8 cellular contexts compared by ENCODE assay signal in genomic region chr12:51424662-51425539, GRCh38. TPM values are rescaled to one million over a fixed set of nuclear protein-coding genes. Genes with fewer than 3 reads are reported as not detected.
DNase-seq lines count a peak whose midpoint lies in the region; ATAC-seq and TF ChIP-seq lines count a peak whose summit lies in the region.

Gene SLC4A8, plus strand, starts transcription at chr12:51424831. Its CDS starts 157 bp downstream, at chr12:51424988.

- no peaks in the 10 kb centered on the region for H3K36me3 Mint-ChIP-seq in CD8-positive, alpha-beta memory T cell

- H3K9me3 Mint-ChIP-seq in CD8-positive, alpha-beta memory T cell: no peaks in the 10 kb centered on the region

- CTCF ChIA-PET in CD8-positive, alpha-beta memory T cell (lab: Charles Lee): interaction anchor here (1.0 to 1.2 kb wide), 2 partner anchors 8 to 30 kb away, joined by 3 read pairs; no protein-coding TSS in a partner anchor

- peak; percentile 46 for TF ChIP-seq CTCF in epithelial cell of esophagus (IDR thresholded peaks at IDR 0.05; ENCODE audit: insufficient read depth, low read depth, low read length, missing control alignments)

- DNase-seq in CD8-positive, alpha-beta memory T cell: peak; percentile 53 to 82 (median 70)
- DNase-seq in HS-5 (ENCODE audit: low read depth): peak; percentile 45
- DNase-seq in NOMO-1 treated with dmso at 0.1 percent for 144 hours (lab: John Stamatoyannopoulos, UW; ENCODE audit: unreplicated experiment): peak; percentile 55
- DNase-seq in activated T-cell treated with anti-CD3 and anti-CD28 coated beads for 1 hour (ENCODE audit: low read depth): peak; percentile 52
- DNase-seq in epithelial cell of esophagus (ENCODE audit: low read depth): peak; percentile 60
- peak; percentile 45 to 51 for DNase-seq in stimulated activated CD8-positive, alpha-beta memory T cell treated with anti-CD3 and anti-CD28 coated beads, Interleukin-2, amount 100 ng/mL, for 1 hour (ENCODE audit: low read depth in 2 of 2)

- POLR2A ChIA-PET in CD8-positive, alpha-beta memory T cell (lab: Charles Lee): interaction anchor here (0.6 kb wide), 1 partner anchor 109 kb away, joined by 4 read pairs; no protein-coding TSS in a partner anchor

- H3K4me3 ChIP-seq in CD8-positive, alpha-beta memory T cell (ENCODE audit: low read length): peak within 1 kb of the TSS; percentile 34
- H3K4me3 ChIP-seq in epithelial cell of esophagus (ENCODE audit: low read length) (peak within 1 kb of the TSS; percentile 29), mononuclear cell (ENCODE audit: low read length) (peak within 1 kb of the TSS; percentile 51)

- H3K27me3 ChIP-seq in CD8-positive, alpha-beta memory T cell (ENCODE audit: insufficient read depth, low read length, poor library complexity, severe bottlenecking): no peaks in the 10 kb centered on the region
- no peaks in the 10 kb centered on the region for H3K27me3 ChIP-seq in mononuclear cell (ENCODE audit: insufficient read depth, low read length)

- no peak within 1 kb of the TSS for H3K27ac ChIP-seq in CD8-positive, alpha-beta memory T cell (ENCODE audit: low read depth, low read length)

- H3K36me3 ChIP-seq in CD8-positive, alpha-beta memory T cell (ENCODE audit: insufficient read depth, low read length): no peaks in the 10 kb centered on the region

- H3K9me3 ChIP-seq in CD8-positive, alpha-beta memory T cell (ENCODE audit: low read length): no peaks in the 10 kb centered on the region
- H3K9me3 ChIP-seq in mononuclear cell (ENCODE audit: low read depth, low read length): no peaks in the 10 kb centered on the region

- H3K4me1 Mint-ChIP-seq in CD8-positive, alpha-beta memory T cell: peaks cover 8 to 15% (median 10%) of the 10 kb centered on the region in 3 donors

- H3K27ac Mint-ChIP-seq in CD8-positive, alpha-beta memory T cell: peak within 1 kb of the TSS; percentile 16 to 89 (median 74)

- H3K27me3 Mint-ChIP-seq in CD8-positive, alpha-beta memory T cell: no peaks in the 10 kb centered on the region

- H3K4me3 Mint-ChIP-seq in CD8-positive, alpha-beta memory T cell: peak within 1 kb of the TSS; percentile 74 to 89 (median 86)

- peak; percentile 80 for ATAC-seq in GM19468 (IDR thresholded peaks at IDR 0.05; ENCODE audit: extremely low read depth, unreplicated experiment)

- peaks cover 6% of the 10 kb centered on the region for H3K4me1 ChIP-seq in CD8-positive, alpha-beta memory T cell (ENCODE audit: insufficient read depth, low read length)
- peaks cover 16% of the 10 kb centered on the region for H3K4me1 ChIP-seq in mononuclear cell (ENCODE audit: insufficient read depth, low read length)

RNA-seq across cellular contexts. Expression of gene SLC4A8, which starts in this region (rescaled TPM):
- 1 to 10 TPM; 2.0 to 2.2 TPM for total RNA-seq in CD8-positive, alpha-beta memory T cell
- polyA plus RNA-seq in CD8-positive, alpha-beta memory T cell: 0.64 TPM
- total RNA-seq in mononuclear cell: 3.3 TPM
